ENCODE assay signal across 25 cellular contexts in the genomic region with DNA sequence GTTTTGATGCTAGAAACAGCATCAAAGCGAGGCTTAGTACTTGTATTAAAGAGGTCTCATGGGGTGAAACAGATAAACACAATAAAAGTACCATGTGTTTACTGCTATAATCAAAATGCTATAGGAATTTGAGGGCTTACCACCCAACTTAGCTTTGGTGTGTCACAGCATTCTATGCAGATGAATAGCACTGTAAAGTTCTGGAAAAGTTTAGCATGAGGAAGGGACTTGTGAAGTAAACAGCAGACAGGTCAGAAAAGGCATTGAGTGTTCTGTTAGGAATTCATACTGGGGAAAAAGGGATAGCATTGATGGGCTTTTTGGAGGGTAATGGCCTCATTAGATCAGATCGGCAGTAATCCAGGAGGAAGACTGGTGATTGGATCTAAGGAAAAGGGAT.
"Had no signal": no experiment of that assay in that cellular context is flagged by ENCODE, and none has a peak within 500 bp of the region (broad histone marks: within the 10 kb centered on the region; RNA-seq: fewer than 3 reads in every experiment).

No MANE protein-coding gene starts in this region.

- H3K36me3 ChIP-seq: gastrocnemius medialis, thyroid gland had no signal

- H3K27me3 ChIP-seq: gastrocnemius medialis, thyroid gland had no signal

- ATAC-seq: gastrocnemius medialis, mucosa of descending colon had no signal

- H3K27ac Mint-ChIP-seq: activated naive CD4-positive, alpha-beta T cell treated with anti-CD3 and anti-CD28 coated beads, Interleukin-2, amount 10 ng/mL, durations not matched to agents 7 days and 5 days; immature natural killer cell; memory B cell; naive B cell had no signal

- H3K79me2 ChIP-seq: parathyroid adenoma had no signal

- H2AFZ ChIP-seq: parathyroid adenoma had no signal

- DNase-seq: activated CD4-positive, alpha-beta T cell treated with anti-CD3 and anti-CD28 coated beads, Interleukin-2, amount 50 U/mL, for 1 hour; activated CD4-positive, CD25-positive, alpha-beta regulatory T cell treated with anti-CD3 and anti-CD28 coated beads, Interleukin-2, amount 50 U/mL, for 72 hours; activated CD8-positive, alpha-beta memory T cell treated with anti-CD3 and anti-CD28 coated beads for 24 hours; activated CD8-positive, alpha-beta memory T cell treated with anti-CD3 and anti-CD28 coated beads, Interleukin-2, amount 50 U/mL, for 48 hours; activated effector memory CD4-positive, alpha-beta T cell treated with Interleukin-2 at 50 U/mL for 16 hours; activated naive CD4-positive, alpha-beta T cell treated with anti-CD3 and anti-CD28 coated beads, Interleukin-2, amount 10 ng/mL, durations not matched to agents 7 days and 5 days; activated T-cell treated with anti-CD3 and anti-CD28 coated beads, Interleukin-2, amount 50 U/mL, for 48 hours; cerebellar nuclear complex; cortex of kidney; erythroblast; gastrocnemius medialis; head of caudate nucleus; immature natural killer cell; mucosa of descending colon; naive B cell; retina; stimulated activated CD4-positive, alpha-beta T cell treated with anti-CD3 and anti-CD28 coated beads, Interleukin-12 subunit alpha, Interleukin-12 subunit beta, amount 100 ng/mL, for 4 hours; stimulated activated CD4-positive, alpha-beta T cell treated with anti-CD3 and anti-CD28 coated beads, Interleukin-1b, Interleukin-23, amount 100 ng/mL, for 48 hours; stimulated activated CD8-positive, alpha-beta memory T cell treated with anti-CD3 and anti-CD28 coated beads, Interleukin-4, amount 100 ng/mL, for 48 hours; stimulated activated naive CD4-positive, alpha-beta T cell; T-helper 1 cell; T1000; thyroid gland had no signal

- H3K9me3 Mint-ChIP-seq: activated naive CD4-positive, alpha-beta T cell treated with anti-CD3 and anti-CD28 coated beads, Interleukin-2, amount 10 ng/mL, durations not matched to agents 7 days and 5 days had no signal

- H3K9me3 ChIP-seq: gastrocnemius medialis, mucosa of descending colon, thyroid gland had no signal

- H3K27ac ChIP-seq: gastrocnemius medialis, parathyroid adenoma, thyroid gland had no signal

- H3K4me3 Mint-ChIP-seq: activated naive CD4-positive, alpha-beta T cell treated with anti-CD3 and anti-CD28 coated beads, Interleukin-2, amount 10 ng/mL, durations not matched to agents 7 days and 5 days; immature natural killer cell; memory B cell; naive B cell had no signal

- H3K4me1 Mint-ChIP-seq: activated naive CD4-positive, alpha-beta T cell treated with anti-CD3 and anti-CD28 coated beads, Interleukin-2, amount 10 ng/mL, durations not matched to agents 7 days and 5 days; immature natural killer cell; memory B cell; naive B cell had no signal

- H3K4me1 ChIP-seq: gastrocnemius medialis, parathyroid adenoma, thyroid gland had no signal

- H3K4me3 ChIP-seq: gastrocnemius medialis, mucosa of descending colon, thyroid gland had no signal

- H3K27me3 Mint-ChIP-seq: activated naive CD4-positive, alpha-beta T cell treated with anti-CD3 and anti-CD28 coated beads, Interleukin-2, amount 10 ng/mL, durations not matched to agents 7 days and 5 days; memory B cell; naive B cell had no signal

- H3K36me3 Mint-ChIP-seq: activated naive CD4-positive, alpha-beta T cell treated with anti-CD3 and anti-CD28 coated beads, Interleukin-2, amount 10 ng/mL, durations not matched to agents 7 days and 5 days; immature natural killer cell; memory B cell; naive B cell had no signal

- H3K9ac ChIP-seq: parathyroid adenoma had no signal
